17 cellular contexts compared by ENCODE assay signal in the genomic region with DNA sequence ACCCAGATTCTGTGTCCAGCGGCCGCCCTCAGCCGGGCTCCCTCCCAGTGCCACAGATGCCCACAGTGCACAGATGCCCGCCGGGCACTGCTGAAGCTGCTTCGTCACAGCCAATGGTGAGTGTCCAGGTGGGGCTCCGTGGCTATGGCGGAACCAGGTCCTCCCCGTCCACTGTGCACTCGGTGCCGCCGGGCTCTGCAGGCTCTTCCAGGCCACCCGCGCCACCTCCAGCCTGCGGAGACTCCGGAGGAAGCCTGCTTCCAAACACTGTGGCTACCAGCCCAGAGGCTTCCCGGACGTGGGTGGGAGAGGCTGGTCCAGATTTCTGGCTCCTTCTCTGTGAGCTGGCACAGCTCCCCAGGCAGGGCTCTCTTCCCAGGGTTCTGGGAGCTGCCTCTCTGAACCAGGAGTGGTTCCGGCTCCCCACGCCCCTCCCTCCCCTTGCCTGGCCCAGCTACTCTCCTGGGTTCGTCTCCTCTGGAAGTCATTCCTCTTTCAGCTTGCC. TPM values are rescaled to one million over a fixed set of nuclear protein-coding genes. Genes with fewer than 3 reads are reported as not detected.
DNase-seq lines count a peak whose midpoint lies in the region; ATAC-seq and TF ChIP-seq lines count a peak whose summit lies in the region.
"Had no signal": no experiment of that assay in that cellular context is flagged by ENCODE, and none has a peak within 500 bp of the region (broad histone marks: within the 10 kb centered on the region; RNA-seq: fewer than 3 reads in every experiment).

No MANE protein-coding gene starts in this region.

- H3K36me3 Mint-ChIP-seq in CD4-positive, alpha-beta T cell (ENCODE audit: low read depth), result no peaks in the 10 kb centered on the region
- H3K36me3 Mint-ChIP-seq in chondrocyte (ENCODE audit: low read depth), result peaks cover 2% of the 10 kb centered on the region
- H3K36me3 Mint-ChIP-seq in activated CD4-positive, alpha-beta T cell treated with anti-CD3 and anti-CD28 coated beads, Interleukin-2, amount 10 ng/mL, durations not matched to agents 7 days and 5 days (ENCODE audit: low read depth), result no peaks in the 10 kb centered on the region
- H3K36me3 Mint-ChIP-seq: brain had no signal

- H3K27ac ChIP-seq in CD4-positive, alpha-beta T cell (ENCODE audit: low read depth, low read length), result no peak overlapping the region
- H3K27ac ChIP-seq in psoas muscle, result peak overlapping the region; percentile 99
- H3K27ac ChIP-seq: prostate gland, vagina had no signal

- TF ChIP-seq CTCF in CD4-positive, alpha-beta T cell (IDR thresholded peaks at IDR 0.05), result no peak
- no peak for TF ChIP-seq CTCF in chondrocyte (IDR thresholded peaks at IDR 0.05)
- no peak for TF ChIP-seq CTCF in psoas muscle (IDR thresholded peaks at IDR 0.05)

- H3K36me3 ChIP-seq in psoas muscle (ENCODE audit: insufficient read depth in 1 of 2, low read depth in 1 of 2), result peaks cover 0 to 3% of the 10 kb centered on the region in 2 donors
- H3K36me3 ChIP-seq: prostate gland, vagina had no signal

- 21 to 31% (median 26%) methylated on average over 20 to 21 of the region's 21 CpGs for WGBS in psoas muscle, 3 donors

- intact Hi-C loops in CD4-positive, alpha-beta T cell (cut with DNase I, micrococcal nuclease), result no loop called here
- intact Hi-C loops in left ventricle myocardium superior (cut with micrococcal nuclease) (no loop called here), psoas muscle (cut with DNase I) (loop anchor here in 1 of 2 donors (5.0 kb wide), 1 partner anchor 73 kb away; no protein-coding TSS in a partner anchor)

- H3K9me3 ChIP-seq in CD4-positive, alpha-beta T cell (ENCODE audit: control insufficient read depth, low read length), result no peaks in the 10 kb centered on the region
- no peaks in the 10 kb centered on the region for H3K9me3 ChIP-seq in psoas muscle
- H3K9me3 ChIP-seq: prostate gland, vagina had no signal

- no peak for DNase-seq in CD4-positive, alpha-beta T cell
- peak; percentile 86 for DNase-seq in chondrocyte (ENCODE audit: low spot score)
- peak; percentile 85 for DNase-seq in left ventricle myocardium superior
- peak; percentile 78 for DNase-seq in psoas muscle
- no peak for DNase-seq in activated CD4-positive, alpha-beta T cell treated with anti-CD3 and anti-CD28 coated beads, Interleukin-2, amount 10 ng/mL, durations not matched to agents 7 days and 5 days
- no peak for DNase-seq in SK-N-DZ (ENCODE audit: low spot score)
- DNase-seq in NCI-H2081 treated with DMSO at 0.1 percent for 48 hours (lab: John Stamatoyannopoulos, UW), result no peak
- no peak for DNase-seq in stimulated activated CD8-positive, alpha-beta memory T cell treated with anti-CD3 and anti-CD28 coated beads, Interleukin-4, amount 100 ng/mL, for 48 hours
- DNase-seq: activated CD4-positive, alpha-beta T cell treated with anti-CD3 and anti-CD28 coated beads for 48 hours; NCI-H1694; NCI-H526 treated with DMSO at 0.1 percent for 48 hours; RPMI8226 had no signal

- H3K27me3 Mint-ChIP-seq in CD4-positive, alpha-beta T cell, result peaks cover 6% of the 10 kb centered on the region
- no peaks in the 10 kb centered on the region for H3K27me3 Mint-ChIP-seq in chondrocyte (ENCODE audit: low read depth)
- no peaks in the 10 kb centered on the region for H3K27me3 Mint-ChIP-seq in activated CD4-positive, alpha-beta T cell treated with anti-CD3 and anti-CD28 coated beads, Interleukin-2, amount 10 ng/mL, durations not matched to agents 7 days and 5 days
- H3K27me3 Mint-ChIP-seq: brain had no signal

- peaks cover 27% of the 10 kb centered on the region for H3K4me1 ChIP-seq in psoas muscle
- H3K4me1 ChIP-seq: prostate gland had no signal

- no peaks in the 10 kb centered on the region for H3K27me3 ChIP-seq in CD4-positive, alpha-beta T cell (ENCODE audit: control insufficient read depth, insufficient read depth, low read length)
- H3K27me3 ChIP-seq in psoas muscle (ENCODE audit: insufficient read depth in 3 of 3, low read length in 2 of 3), result no peaks in the 10 kb centered on the region

- peak overlapping the region; percentile 38 for H3K4me3 Mint-ChIP-seq in CD4-positive, alpha-beta T cell
- H3K4me3 Mint-ChIP-seq in chondrocyte (ENCODE audit: unreplicated experiment), result no peak overlapping the region
- H3K4me3 Mint-ChIP-seq in activated CD4-positive, alpha-beta T cell treated with anti-CD3 and anti-CD28 coated beads, Interleukin-2, amount 10 ng/mL, durations not matched to agents 7 days and 5 days, result no peak overlapping the region

- no peaks in the 10 kb centered on the region for H3K4me1 Mint-ChIP-seq in CD4-positive, alpha-beta T cell (ENCODE audit: low read depth)
- peaks cover 22% of the 10 kb centered on the region for H3K4me1 Mint-ChIP-seq in chondrocyte (ENCODE audit: low read depth)
- H3K4me1 Mint-ChIP-seq in activated CD4-positive, alpha-beta T cell treated with anti-CD3 and anti-CD28 coated beads, Interleukin-2, amount 10 ng/mL, durations not matched to agents 7 days and 5 days, result peaks cover 14% of the 10 kb centered on the region

- peak overlapping the region; percentile 72 for H3K4me3 ChIP-seq in psoas muscle
- H3K4me3 ChIP-seq: prostate gland, vagina had no signal

- POLR2A ChIA-PET in CD4-positive, alpha-beta T cell (lab: Charles Lee), result interaction anchor here (0.6 kb wide), 1 partner anchor 38 kb away, joined by 3 read pairs; a partner anchor contains a TSS
- POLR2A ChIA-PET in activated CD4-positive, alpha-beta T cell treated with anti-CD3 and anti-CD28 coated beads, Interleukin-2, amount 10 ng/mL, durations not matched to agents 7 days and 5 days (lab: Charles Lee), result no interaction called here

- no peak for ATAC-seq in CD4-positive, alpha-beta T cell (ENCODE audit: poor library complexity)
- ATAC-seq in left ventricle myocardium superior (peak; percentile 47), psoas muscle (peak; percentile 8 to 36 (median 20))

- no peaks in the 10 kb centered on the region for H3K9me3 Mint-ChIP-seq in CD4-positive, alpha-beta T cell
- no peaks in the 10 kb centered on the region for H3K9me3 Mint-ChIP-seq in chondrocyte (ENCODE audit: low read depth)
- no peaks in the 10 kb centered on the region for H3K9me3 Mint-ChIP-seq in activated CD4-positive, alpha-beta T cell treated with anti-CD3 and anti-CD28 coated beads, Interleukin-2, amount 10 ng/mL, durations not matched to agents 7 days and 5 days
- H3K9me3 Mint-ChIP-seq: activated T-helper 2 cell treated with anti-CD3 and anti-CD28 coated beads, Interferon-gamma antibody, Interleukin-2, Interleukin-4, amounts not matched to agents 10 μg/mL and 5 μg/mL and 100 μg/mL, durations not matched to agents 14 hours and 24 hours and 36 hours; brain had no signal

- CTCF ChIA-PET in CD4-positive, alpha-beta T cell (lab: Charles Lee), result interaction anchor here (1.9 kb wide), 1 partner anchor 20 kb away, joined by 4 read pairs; no protein-coding TSS in a partner anchor
- CTCF ChIA-PET in activated CD4-positive, alpha-beta T cell treated with anti-CD3 and anti-CD28 coated beads, Interleukin-2, amount 10 ng/mL, durations not matched to agents 7 days and 5 days (lab: Charles Lee), result interaction anchor here (0.7 to 5.5 kb wide), 3 partner anchors 12 to 20 kb away, joined by 3 to 32 read pairs (median 4); a partner anchor contains a TSS

- H3K27ac Mint-ChIP-seq in CD4-positive, alpha-beta T cell, result no peak overlapping the region
- H3K27ac Mint-ChIP-seq in chondrocyte (ENCODE audit: unreplicated experiment), result no peak overlapping the region
- H3K27ac Mint-ChIP-seq in activated CD4-positive, alpha-beta T cell treated with anti-CD3 and anti-CD28 coated beads, Interleukin-2, amount 10 ng/mL, durations not matched to agents 7 days and 5 days, result no peak overlapping the region
- H3K27ac Mint-ChIP-seq: activated T-helper 2 cell treated with anti-CD3 and anti-CD28 coated beads, Interferon-gamma antibody, Interleukin-2, Interleukin-4, amounts not matched to agents 10 μg/mL and 5 μg/mL and 100 μg/mL, durations not matched to agents 14 hours and 24 hours and 36 hours had no signal

RNA-seq across cellular contexts. Expression of a gene that starts 2.8 kb away (rescaled TPM):
- 1 to 10 TPM in 1 of 2 experiments, under 1 TPM in 1; 0.38 to 1.0 TPM for total RNA-seq in CD4-positive, alpha-beta T cell
- total RNA-seq in chondrocyte, result 154 to 235 TPM (median 224 TPM) in 3 replicates
- total RNA-seq in left ventricle myocardium superior, result 4.0 TPM
- 10 to 100 TPM in 2 of 4 donors, 1 to 10 TPM in 2; 5.4 to 12.5 (median 9.5) TPM for total RNA-seq in psoas muscle
- 10 to 100 TPM in 2 of 3 donors, 1 to 10 TPM in 1; 8.3 to 23.2 (median 15.2) TPM for polyA plus RNA-seq in psoas muscle
- total RNA-seq in activated CD4-positive, alpha-beta T cell treated with anti-CD3 and anti-CD28 coated beads, Interleukin-2, amount 10 ng/mL, durations not matched to agents 7 days and 5 days, result 10 to 100 TPM; 22.8 to 26.9 TPM
- polyA plus RNA-seq in SK-N-DZ (2014; cell fraction: cytosol; rRNA removed), result 394 and 456 TPM in 2 replicates
- 318 and 406 TPM in 2 replicates for polyA plus RNA-seq in SK-N-DZ (2014; cell fraction: nucleus; rRNA removed)

RNA-seq across cellular contexts. Expression of a gene that starts 7.1 kb away (rescaled TPM):
- not detected for total RNA-seq in CD4-positive, alpha-beta T cell
- not detected in 3 replicates for total RNA-seq in chondrocyte
- 4.0 TPM for total RNA-seq in left ventricle myocardium superior
- total RNA-seq in psoas muscle, result 10 to 100 TPM in 3 of 4 donors, 1 to 10 TPM in 1; 9.7 to 58.0 (median 13.4) TPM
- polyA plus RNA-seq in psoas muscle, result 10 to 100 TPM in 1 of 3 donors, 1 to 10 TPM in 1, under 1 TPM in 1; 0.47 to 95.8 (median 9.1) TPM
- not detected for total RNA-seq in activated CD4-positive, alpha-beta T cell treated with anti-CD3 and anti-CD28 coated beads, Interleukin-2, amount 10 ng/mL, durations not matched to agents 7 days and 5 days
- polyA plus RNA-seq in SK-N-DZ (2014; cell fraction: cytosol; rRNA removed), result 0.21 and 0.28 TPM in 2 replicates
- 0.09 TPM in 1 of 2 replicates, not detected in the other for polyA plus RNA-seq in SK-N-DZ (2014; cell fraction: nucleus; rRNA removed)
- total RNA-seq: activated T-helper 2 cell treated with anti-CD3 and anti-CD28 coated beads, Interferon-gamma antibody, Interleukin-2, Interleukin-4, amounts not matched to agents 10 μg/mL and 5 μg/mL and 100 μg/mL, durations not matched to agents 14 hours and 24 hours and 36 hours; mesenteric fat pad; vagina had no signal

RNA-seq across cellular contexts. Expression of a gene that starts 12.4 kb away (rescaled TPM):
- 10 to 100 TPM; 10.8 to 13.3 TPM for total RNA-seq in CD4-positive, alpha-beta T cell
- total RNA-seq in chondrocyte, result 28.3 to 38.1 TPM (median 37.8 TPM) in 3 replicates
- 27.5 TPM for total RNA-seq in left ventricle myocardium superior
- total RNA-seq in psoas muscle, result 10 to 100 TPM; 43.1 to 74.2 (median 53.7) TPM
- polyA plus RNA-seq in psoas muscle, result 10 to 100 TPM; 21.6 to 73.7 (median 26.6) TPM
- 10 to 100 TPM; 15.8 to 20.2 TPM for total RNA-seq in activated CD4-positive, alpha-beta T cell treated with anti-CD3 and anti-CD28 coated beads, Interleukin-2, amount 10 ng/mL, durations not matched to agents 7 days and 5 days
- 23.9 and 27.7 TPM in 2 replicates for polyA plus RNA-seq in SK-N-DZ (2014; cell fraction: cytosol; rRNA removed)
- polyA plus RNA-seq in SK-N-DZ (2014; cell fraction: nucleus; rRNA removed), result 39.9 and 56.8 TPM in 2 replicates

RNA-seq across cellular contexts. Expression of a gene that starts 21.1 kb away (rescaled TPM):
- not detected for total RNA-seq in CD4-positive, alpha-beta T cell
- total RNA-seq in chondrocyte (0.29 TPM in 1 of 3 replicates, not detected in the others), left ventricle myocardium superior (0.52 TPM), psoas muscle (1 to 10 TPM in 3 of 4 donors, under 1 TPM in 1; 0.92 to 1.9 (median 1.5) TPM)
- under 1 TPM; 0.25 to 0.48 (median 0.44) TPM for polyA plus RNA-seq in psoas muscle
- total RNA-seq in activated CD4-positive, alpha-beta T cell treated with anti-CD3 and anti-CD28 coated beads, Interleukin-2, amount 10 ng/mL, durations not matched to agents 7 days and 5 days, result under 1 TPM; 0.23 to 0.55 TPM
- 31.5 and 45.1 TPM in 2 replicates for polyA plus RNA-seq in SK-N-DZ (2014; cell fraction: cytosol; rRNA removed)
- polyA plus RNA-seq in SK-N-DZ (2014; cell fraction: nucleus; rRNA removed), result 30.7 and 41.5 TPM in 2 replicates
- total RNA-seq: mesenteric fat pad, vagina had no signal

RNA-seq across cellular contexts. Expression of a gene that starts 22.0 kb away (rescaled TPM):
- 10 to 100 TPM; 56.7 to 57.5 TPM for total RNA-seq in CD4-positive, alpha-beta T cell
- total RNA-seq in chondrocyte (14.5 to 16.0 TPM (median 15.8 TPM) in 3 replicates), left ventricle myocardium superior (6.3 TPM), psoas muscle (10 to 100 TPM in 1 of 4 donors, 1 to 10 TPM in 3; 3.9 to 10.2 (median 6.3) TPM)
- polyA plus RNA-seq in psoas muscle, result 10 to 100 TPM in 2 of 3 donors, 1 to 10 TPM in 1; 5.7 to 14.2 (median 10.4) TPM
- 10 to 100 TPM; 55.6 to 71.2 TPM for total RNA-seq in activated CD4-positive, alpha-beta T cell treated with anti-CD3 and anti-CD28 coated beads, Interleukin-2, amount 10 ng/mL, durations not matched to agents 7 days and 5 days
- polyA plus RNA-seq in SK-N-DZ (2014; cell fraction: cytosol; rRNA removed), result 13.1 and 31.6 TPM in 2 replicates
- polyA plus RNA-seq in SK-N-DZ (2014; cell fraction: nucleus; rRNA removed), result 103 and 122 TPM in 2 replicates

Comparison
In these comparisons a context has a peak if more than half of its experiments do, and no peak if none do; other contexts are left out.
1. DNase-seq: peak in chondrocyte (single experiment), left ventricle myocardium superior (single experiment) and psoas muscle (2 of 2); none in CD4-positive, alpha-beta T cell (0 of 10), activated CD4-positive, alpha-beta T cell treated with anti-CD3 and anti-CD28 coated beads, Interleukin-2, amount 10 ng/mL, durations not matched to agents 7 days and 5 days (single experiment), SK-N-DZ (single experiment), NCI-H2081 treated with DMSO at 0.1 percent for 48 hours (single experiment) and stimulated activated CD8-positive, alpha-beta memory T cell treated with anti-CD3 and anti-CD28 coated beads, Interleukin-4, amount 100 ng/mL, for 48 hours (single experiment).